Comparison of ENCODE assay signal across 8 cellular contexts in the genomic region with DNA sequence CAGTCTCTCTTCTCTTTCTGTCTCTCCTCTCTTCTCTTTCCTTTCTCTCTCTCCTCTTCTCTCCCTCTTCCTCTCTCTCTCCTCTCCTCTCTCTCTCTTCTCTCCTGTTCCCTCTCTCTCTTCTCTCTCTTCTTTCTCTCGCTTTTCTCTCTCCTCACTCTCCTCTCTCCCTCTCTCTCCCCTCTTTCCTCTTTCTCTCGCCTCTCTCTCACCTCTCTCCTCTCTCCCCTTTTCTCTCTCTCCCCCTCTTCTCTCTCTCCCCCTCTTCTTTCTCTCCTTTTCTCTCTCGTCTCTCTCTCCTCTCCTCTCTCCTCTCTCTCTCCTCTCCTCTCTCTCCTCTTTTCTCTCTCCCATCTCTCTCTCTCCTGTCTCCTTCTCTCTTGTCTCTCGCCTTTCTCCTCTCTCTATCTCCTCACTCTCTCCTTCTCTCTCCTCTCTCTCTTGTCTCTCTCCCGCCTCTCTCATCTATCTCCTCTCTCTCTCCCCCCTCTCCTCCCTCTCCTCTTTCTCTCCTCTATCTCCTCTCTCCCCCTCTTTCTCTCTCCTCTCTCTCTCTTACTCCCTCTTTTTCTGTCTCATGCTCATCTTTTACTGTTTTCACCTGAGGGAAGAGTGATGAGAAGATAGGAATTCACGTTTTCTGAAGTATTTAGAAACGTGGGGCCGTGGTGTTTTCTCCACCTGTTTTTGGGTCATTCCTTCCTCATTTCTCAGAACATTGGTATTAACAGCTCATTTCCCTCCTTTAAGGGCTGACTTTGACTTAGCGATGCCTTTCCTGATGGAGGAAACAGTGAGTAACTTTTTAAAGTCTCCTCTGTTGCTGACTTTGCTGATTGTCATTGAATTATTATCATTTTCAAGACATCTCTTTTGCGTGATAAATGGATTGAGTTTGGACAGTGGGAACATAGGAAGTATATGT.
DNase-seq lines count a peak whose midpoint lies in the region; ATAC-seq, FAIRE-seq and TF ChIP-seq lines count a peak whose summit lies in the region.

No MANE protein-coding gene starts in this region.

- no peak overlapping the region for H3K27ac ChIP-seq in DOHH2 (ENCODE audit: low read depth, low read length)
- H3K27ac ChIP-seq in OCI-LY7 (ENCODE audit: low read depth, low read length, poor library complexity, severe bottlenecking): no peak overlapping the region
- H3K27ac ChIP-seq in pancreas: no peak overlapping the region

- ATAC-seq in pancreas: no peak
- no peak for ATAC-seq in HG02678 (IDR thresholded peaks at IDR 0.05; ENCODE audit: unreplicated experiment)
- no peak for ATAC-seq in HG03460 (IDR thresholded peaks at IDR 0.05; ENCODE audit: unreplicated experiment)
- no peak for ATAC-seq in HG03439 (IDR thresholded peaks at IDR 0.05; ENCODE audit: unreplicated experiment)

- H3K79me2 ChIP-seq in DOHH2 (ENCODE audit: control insufficient read depth, low read length) (peaks cover 47% of the 10 kb centered on the region), OCI-LY7 (ENCODE audit: insufficient read depth, low read depth, low read length) (peaks cover 9% of the 10 kb centered on the region; the same call in 1 of the 2 replicates)

- CTCF ChIA-PET in OCI-LY7 (lab: Charles Lee; ENCODE audit: unreplicated experiment): no interaction called here

- peak overlapping the region; percentile 2; the same call in 1 of the 2 replicates for H2AFZ ChIP-seq in OCI-LY7 (ENCODE audit: low read length)

- BruUV-seq in OCI-LY7 (replicated peaks; lab: Mats Ljungman, UMichigan): no TSS peak

- DNase-seq in OCI-LY7 (ENCODE audit: low spot score) (no peak), epithelial cell of esophagus (ENCODE audit: low read depth) (no peak), pancreas (no peak), iPS-NIHi11 (ENCODE audit: low spot score) (no peak)

- H3K36me3 ChIP-seq in DOHH2 (ENCODE audit: control insufficient read depth, low read length) (peaks cover 42% of the 10 kb centered on the region), OCI-LY7 (ENCODE audit: insufficient read depth, low read length) (peaks cover 38% of the 10 kb centered on the region), pancreas (no peaks in the 10 kb centered on the region)

- no peak for FAIRE-seq in pancreas (lab: Jason Lieb, UNC)

- 39 to 62% methylated on average over 10 of the region's 10 CpGs for WGBS in pancreas, 2 donors

- H3K4me2 ChIP-seq in DOHH2 (ENCODE audit: low read length) (peak overlapping the region; percentile 90), OCI-LY7 (ENCODE audit: low read length) (peak overlapping the region; percentile 92)

- H3K9me3 ChIP-seq in DOHH2 (ENCODE audit: control insufficient read depth, insufficient read depth, low read length) (no peaks in the 10 kb centered on the region), OCI-LY7 (ENCODE audit: low read length) (no peaks in the 10 kb centered on the region), pancreas (no peaks in the 10 kb centered on the region)

- H3K9me2 ChIP-seq in DOHH2 (replicated peaks; ENCODE audit: control insufficient read depth, low read length) (no peaks in the 10 kb centered on the region), OCI-LY7 (ENCODE audit: insufficient read depth, low read length) (no peaks in the 10 kb centered on the region)

- H3K4me3 ChIP-seq in DOHH2 (ENCODE audit: low read length) (peak overlapping the region; percentile 90), OCI-LY7 (ENCODE audit: low read depth, low read length, poor library complexity, severe bottlenecking) (peak overlapping the region; percentile 93), epithelial cell of esophagus (ENCODE audit: low read length) (peak overlapping the region; percentile 78), pancreas (peak overlapping the region; percentile 50 to 86 (median 78))

- POLR2A ChIA-PET in OCI-LY7 (lab: Charles Lee): no interaction called here

- H4K20me1 ChIP-seq in DOHH2 (ENCODE audit: control insufficient read depth, insufficient read depth, low read depth, low read length): peaks cover 4% of the 10 kb centered on the region; the same call in 1 of the 2 replicates
- H4K20me1 ChIP-seq in OCI-LY7 (ENCODE audit: insufficient read depth, low read length): no peaks in the 10 kb centered on the region

- H3K4me1 ChIP-seq in DOHH2 (ENCODE audit: control insufficient read depth, low read length): peaks cover 27% of the 10 kb centered on the region
- peaks cover 28% of the 10 kb centered on the region for H3K4me1 ChIP-seq in OCI-LY7 (ENCODE audit: insufficient read depth, low read length, poor library complexity, severe bottlenecking)
- H3K4me1 ChIP-seq in pancreas: no peaks in the 10 kb centered on the region

- no peaks in the 10 kb centered on the region for H3K27me3 ChIP-seq in DOHH2 (ENCODE audit: control insufficient read depth, low read length)
- H3K27me3 ChIP-seq in pancreas: no peaks in the 10 kb centered on the region

- intact Hi-C loops in OCI-LY7 (cut with micrococcal nuclease; ENCODE audit: unreplicated experiment): no loop called here
- intact Hi-C loops in pancreas (cut with DNase I): no loop called here

- TF ChIP-seq CTCF in DOHH2 (IDR thresholded peaks at IDR 0.05; ENCODE audit: low read depth, low read length, poor library complexity, severe bottlenecking) (no peak), OCI-LY7 (conservative IDR thresholded peaks at IDR 0.05; ENCODE audit: low read length) (no peak), epithelial cell of esophagus (IDR thresholded peaks at IDR 0.05; ENCODE audit: insufficient read depth, low read depth, low read length, missing control alignments) (no peak), pancreas (IDR thresholded peaks at IDR 0.05) (no peak)

- H3F3A ChIP-seq in DOHH2 (ENCODE audit: control insufficient read depth, insufficient read depth): no peaks in the 10 kb centered on the region
